ENCODE assay signal across 27 cellular contexts in genomic region chr14:98698341-98698740, GRCh38.
"Had no signal": no experiment of that assay in that cellular context is flagged by ENCODE, and none has a peak within 500 bp of the region (broad histone marks: within the 10 kb centered on the region; RNA-seq: fewer than 3 reads in every experiment).

No MANE protein-coding gene starts in this region.

- H3K36me3 ChIP-seq: stomach, suprapubic skin, thoracic aorta, thyroid gland, tibial artery, tibial nerve, transverse colon, upper lobe of left lung, upper lobe of right lung, uterus, vagina had no signal

- H3K27ac Mint-ChIP-seq: stimulated activated effector memory CD8-positive, alpha-beta T cell treated with anti-CD3 and anti-CD28 coated beads, Interleukin-12 subunit alpha, Interleukin-12 subunit beta, amount 100 ng/mL, for 72 hours; stimulated activated memory B cell treated with anti-CD40 and anti-IgM and Interleukin-4, amounts not matched to agents 10 μg/mL and 1 μg/mL and 100 μg/mL, for 72 hours; stimulated activated naive B cell treated with anti-CD40 and anti-IgM and Interleukin-4, amounts not matched to agents 10 μg/mL and 1 μg/mL and 100 μg/mL, for 72 hours; stimulated activated naive CD8-positive, alpha-beta T cell treated with anti-CD3 and anti-CD28 coated beads, Interleukin-15, amount 100 ng/mL, for 72 hours; stimulated activated naive CD8-positive, alpha-beta T cell treated with anti-CD3 and anti-CD28 coated beads, Interleukin-15, Interleukin-2, amounts not matched to agents 100 ng/mL and 50 ng/mL, for 24 hours; type B pancreatic cell had no signal

- H3K27me3 Mint-ChIP-seq: stimulated activated memory B cell treated with anti-CD40 and anti-IgM and Interleukin-4, amounts not matched to agents 10 μg/mL and 1 μg/mL and 100 μg/mL, for 72 hours; stimulated activated naive B cell treated with anti-CD40 and anti-IgM and Interleukin-4, amounts not matched to agents 10 μg/mL and 1 μg/mL and 100 μg/mL, for 72 hours; stimulated activated naive CD8-positive, alpha-beta T cell treated with anti-CD3 and anti-CD28 coated beads, Interleukin-15, amount 100 ng/mL, for 72 hours; stimulated activated naive CD8-positive, alpha-beta T cell treated with anti-CD3 and anti-CD28 coated beads, Interleukin-15, Interleukin-2, amounts not matched to agents 100 ng/mL and 50 ng/mL, for 24 hours had no signal

- H3K27ac ChIP-seq: stomach, suprapubic skin, testis, thoracic aorta, thyroid gland, tibial artery, tibial nerve, transverse colon, upper lobe of left lung, upper lobe of right lung, uterus, vagina had no signal

- H3K27me3 ChIP-seq: suprapubic skin, testis, thyroid gland, tibial artery, tibial nerve, transverse colon, upper lobe of left lung, upper lobe of right lung, uterus, vagina had no signal

- H3K36me3 Mint-ChIP-seq: stimulated activated effector memory CD8-positive, alpha-beta T cell treated with anti-CD3 and anti-CD28 coated beads, Interleukin-12 subunit alpha, Interleukin-12 subunit beta, amount 100 ng/mL, for 72 hours; stimulated activated memory B cell treated with anti-CD40 and anti-IgM and Interleukin-4, amounts not matched to agents 10 μg/mL and 1 μg/mL and 100 μg/mL, for 72 hours; stimulated activated naive B cell treated with anti-CD40 and anti-IgM and Interleukin-4, amounts not matched to agents 10 μg/mL and 1 μg/mL and 100 μg/mL, for 72 hours; type B pancreatic cell had no signal

- H3K4me3 Mint-ChIP-seq: stimulated activated effector memory CD8-positive, alpha-beta T cell treated with anti-CD3 and anti-CD28 coated beads, Interleukin-12 subunit alpha, Interleukin-12 subunit beta, amount 100 ng/mL, for 72 hours; stimulated activated memory B cell treated with anti-CD40 and anti-IgM and Interleukin-4, amounts not matched to agents 10 μg/mL and 1 μg/mL and 100 μg/mL, for 72 hours; stimulated activated naive B cell treated with anti-CD40 and anti-IgM and Interleukin-4, amounts not matched to agents 10 μg/mL and 1 μg/mL and 100 μg/mL, for 72 hours; stimulated activated naive CD8-positive, alpha-beta T cell treated with anti-CD3 and anti-CD28 coated beads, Interleukin-15, amount 100 ng/mL, for 72 hours; stimulated activated naive CD8-positive, alpha-beta T cell treated with anti-CD3 and anti-CD28 coated beads, Interleukin-15, Interleukin-2, amounts not matched to agents 100 ng/mL and 50 ng/mL, for 24 hours; type B pancreatic cell had no signal

- H3K4me3 ChIP-seq: stomach, suprapubic skin, testis, thoracic aorta, thyroid gland, tibial artery, tibial nerve, transverse colon, upper lobe of left lung, upper lobe of right lung, uterus, vagina had no signal

- ATAC-seq: stimulated activated effector memory CD8-positive, alpha-beta T cell treated with anti-CD3 and anti-CD28 coated beads, Interleukin-12 subunit alpha, Interleukin-12 subunit beta, amount 100 ng/mL, for 72 hours; stimulated activated memory B cell treated with anti-CD40 and anti-IgM and Interleukin-4, amounts not matched to agents 10 μg/mL and 1 μg/mL and 100 μg/mL, for 72 hours; stimulated activated naive B cell treated with anti-CD40 and anti-IgM and Interleukin-4, amounts not matched to agents 10 μg/mL and 1 μg/mL and 100 μg/mL, for 72 hours; stimulated activated naive CD8-positive, alpha-beta T cell treated with anti-CD3 and anti-CD28 coated beads, Interleukin-15, amount 100 ng/mL, for 72 hours; stimulated activated naive CD8-positive, alpha-beta T cell treated with anti-CD3 and anti-CD28 coated beads, Interleukin-15, Interleukin-2, amounts not matched to agents 100 U/mL and 50 U/mL, for 24 hours; upper lobe of right lung had no signal

- H3K4me1 Mint-ChIP-seq: stimulated activated memory B cell treated with anti-CD40 and anti-IgM and Interleukin-4, amounts not matched to agents 10 μg/mL and 1 μg/mL and 100 μg/mL, for 72 hours; stimulated activated naive B cell treated with anti-CD40 and anti-IgM and Interleukin-4, amounts not matched to agents 10 μg/mL and 1 μg/mL and 100 μg/mL, for 72 hours had no signal

- H3K9me3 ChIP-seq: suprapubic skin, testis, thoracic aorta, thyroid gland, tibial artery, transverse colon, upper lobe of right lung, uterus, vagina had no signal

- DNase-seq: stimulated activated CD4-positive, alpha-beta T cell treated with anti-CD3 and anti-CD28 coated beads, Interleukin-2, amount 100 ng/mL, for 48 hours; stimulated activated CD4-positive, alpha-beta T cell treated with anti-CD3 and anti-CD28 coated beads, Interleukin-4, amount 100 ng/mL, for 1 hour; stimulated activated CD4-positive, alpha-beta T cell treated with anti-CD3 and anti-CD28 coated beads, Interleukin-4, amount 100 ng/mL, for 24 hours; stimulated activated CD4-positive, alpha-beta T cell treated with anti-CD3 and anti-CD28 coated beads, Interleukin-4, amount 100 ng/mL, for 4 hours; stimulated activated naive B cell treated with anti-CD40 and anti-IgM and Interleukin-4, amounts not matched to agents 10 μg/mL and 1 μg/mL and 100 μg/mL, for 72 hours; stimulated activated naive CD4-positive, alpha-beta T cell; stimulated activated naive CD4-positive, alpha-beta T cell treated with Interleukin-2 at 50 U/mL for 16 hours; stimulated activated naive CD8-positive, alpha-beta T cell treated with anti-CD3 and anti-CD28 coated beads, Interleukin-15, amount 100 ng/mL, for 72 hours; stimulated activated naive CD8-positive, alpha-beta T cell treated with anti-CD3 and anti-CD28 coated beads, Interleukin-15, Interleukin-2, amounts not matched to agents 100 U/mL and 50 U/mL, for 24 hours; stomach; substantia nigra; testis; thyroid gland; tibial artery; transverse colon; trophoblast cell; upper lobe of left lung; upper lobe of right lung; uterus had no signal

- H3K4me1 ChIP-seq: stomach, suprapubic skin, testis, thyroid gland, tibial artery, tibial nerve, transverse colon, upper lobe of left lung, upper lobe of right lung, uterus, vagina had no signal
